In genomic region chr6:131787955-131788712, GRCh38 we compare ENCODE assay signal across 1 cellular context.
TF ChIP-seq lines count a peak whose summit lies in the region.

No MANE protein-coding gene starts in this region.

TF ChIP-seq in SK-N-SH treated with all-trans-retinoic acid at 6 μM for 48 hours, 23 proteins besides CTCF, POLR2A, EP300 and RAD21 (continued from another document):
- no peak for TF ChIP-seq PPARA (CRISPR knock-in tag; IDR thresholded peaks at IDR 0.05; ENCODE audit: borderline replicate concordance)
- TF ChIP-seq ZFP3 (CRISPR knock-in tag; IDR thresholded peaks at IDR 0.05): no peak
- no peak for TF ChIP-seq CREB5 (CRISPR knock-in tag; IDR thresholded peaks at IDR 0.05; ENCODE audit: low read depth)
